In the genomic region with DNA sequence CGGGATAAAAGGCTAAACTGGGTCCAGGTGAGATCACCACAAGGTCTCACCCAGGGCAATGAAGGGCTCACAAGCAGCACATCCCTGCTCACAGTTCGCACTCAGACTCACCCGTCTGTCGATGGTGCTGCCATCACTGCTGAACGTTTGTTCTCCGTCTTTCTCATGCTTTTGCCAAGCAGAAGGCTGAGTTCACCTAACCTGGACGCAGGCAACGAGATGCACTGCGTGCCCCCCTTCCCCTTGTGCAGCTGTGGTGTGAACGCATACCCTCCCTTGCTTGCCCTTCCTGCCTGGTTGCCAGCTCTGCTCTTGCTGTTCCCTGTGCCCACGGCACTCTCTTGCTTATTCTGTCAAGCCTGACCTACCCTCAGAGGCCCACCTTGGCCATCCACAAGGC, we compare ENCODE assay signal across 1 cellular context.
TF ChIP-seq lines count a peak whose summit lies in the region.

No MANE protein-coding gene starts in this region.

TF ChIP-seq in liver, 16 proteins besides CTCF, POLR2A, EP300 and RAD21 (continued from another document):
- TF ChIP-seq, protein P1, sequence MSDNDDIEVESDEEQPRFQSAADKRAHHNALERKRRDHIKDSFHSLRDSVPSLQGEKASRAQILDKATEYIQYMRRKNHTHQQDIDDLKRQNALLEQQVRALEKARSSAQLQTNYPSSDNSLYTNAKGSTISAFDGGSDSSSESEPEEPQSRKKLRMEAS (IDR thresholded peaks at IDR 0.05): no peak
- TF ChIP-seq YY1 (IDR thresholded peaks at IDR 0.05): no peak
- TF ChIP-seq, protein P2, sequence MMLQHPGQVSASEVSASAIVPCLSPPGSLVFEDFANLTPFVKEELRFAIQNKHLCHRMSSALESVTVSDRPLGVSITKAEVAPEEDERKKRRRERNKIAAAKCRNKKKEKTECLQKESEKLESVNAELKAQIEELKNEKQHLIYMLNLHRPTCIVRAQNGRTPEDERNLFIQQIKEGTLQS (IDR thresholded peaks at IDR 0.05): no peak
- no peak for TF ChIP-seq NR2F2 (IDR thresholded peaks at IDR 0.05)
